ENCODE assay signal across 24 cellular contexts in genomic region chr12:104501641-104502040, GRCh38.
DNase-seq lines count a peak whose midpoint lies in the region; ATAC-seq and FAIRE-seq lines count a peak whose summit lies in the region.
"Had no signal": no experiment of that assay in that cellular context is flagged by ENCODE, and none has a peak within 500 bp of the region (broad histone marks: within the 10 kb centered on the region; RNA-seq: fewer than 3 reads in every experiment).

No MANE protein-coding gene starts in this region.

- no peaks in the 10 kb centered on the region for H3K27me3 Mint-ChIP-seq in stimulated activated naive CD8-positive, alpha-beta T cell treated with anti-CD3 and anti-CD28 coated beads, Interleukin-15, amount 100 ng/mL, for 72 hours
- H3K27me3 Mint-ChIP-seq in effector memory CD8-positive, alpha-beta T cell = no peaks in the 10 kb centered on the region

- H3K4me3 Mint-ChIP-seq in stimulated activated naive CD8-positive, alpha-beta T cell treated with anti-CD3 and anti-CD28 coated beads, Interleukin-15, amount 100 ng/mL, for 72 hours = no peak overlapping the region
- peak overlapping the region in 1 of 2 donors; percentile 4 for H3K4me3 Mint-ChIP-seq in effector memory CD8-positive, alpha-beta T cell
- H3K4me3 Mint-ChIP-seq: brain, mesothelial cell of epicardium, nephron had no signal

- H3K36me3 Mint-ChIP-seq in effector memory CD8-positive, alpha-beta T cell (ENCODE audit: insufficient read depth) = peaks cover 29% of the 10 kb centered on the region
- H3K36me3 Mint-ChIP-seq: mesothelial cell of epicardium had no signal

- peaks cover 88% of the 10 kb centered on the region for H3K4me1 Mint-ChIP-seq in stimulated activated naive CD8-positive, alpha-beta T cell treated with anti-CD3 and anti-CD28 coated beads, Interleukin-15, amount 100 ng/mL, for 72 hours
- H3K4me1 Mint-ChIP-seq in effector memory CD8-positive, alpha-beta T cell (ENCODE audit: low read depth in 2 of 2) = peaks cover 69 to 79% of the 10 kb centered on the region in 2 donors

- no peak for DNase-seq in activated CD4-positive, CD25-positive, alpha-beta regulatory T cell treated with anti-CD3 and anti-CD28 coated beads, Interleukin-2, amount 50 U/mL, for 72 hours
- peak; percentile 41 for DNase-seq in stimulated activated naive CD8-positive, alpha-beta T cell treated with anti-CD3 and anti-CD28 coated beads, Interleukin-15, Interleukin-2, amounts not matched to agents 100 U/mL and 50 U/mL, for 24 hours
- no peak for DNase-seq in stimulated activated naive CD8-positive, alpha-beta T cell treated with anti-CD3 and anti-CD28 coated beads, Interleukin-15, amount 100 ng/mL, for 72 hours
- no peak for DNase-seq in effector memory CD8-positive, alpha-beta T cell
- DNase-seq in NCI-H446 treated with DMSO at 0.1 percent for 48 hours (lab: John Stamatoyannopoulos, UW) = no peak
- no peak for DNase-seq in stimulated activated naive CD4-positive, alpha-beta T cell (lab: John Stamatoyannopoulos, UW)
- no peak for DNase-seq in HTR-8/SVneo (ENCODE audit: insufficient read length, low spot score)
- DNase-seq: AML-193; effector memory CD4-positive, alpha-beta T cell; foreskin melanocyte; KBM-7; left ventricle myocardium inferior; MV-4-11; NCI-H1694; NCI-H748 treated with DMSO at 0.1 percent for 48 hours; OCI-M1; right lobe of liver; Right ventricle myocardium superior; thyroid gland had no signal

- FAIRE-seq in HTR-8/SVneo (lab: Jason Lieb, UNC) = no peak

- ATAC-seq in activated CD4-positive, CD25-positive, alpha-beta regulatory T cell treated with anti-CD3 and anti-CD28 coated beads, Interleukin-2, amount 50 U/mL, for 24 hours = peak; percentile 55 to 57
- peak; percentile 75 for ATAC-seq in stimulated activated naive CD8-positive, alpha-beta T cell treated with anti-CD3 and anti-CD28 coated beads, Interleukin-15, Interleukin-2, amounts not matched to agents 100 U/mL and 50 U/mL, for 24 hours
- ATAC-seq in stimulated activated naive CD8-positive, alpha-beta T cell treated with anti-CD3 and anti-CD28 coated beads, Interleukin-15, amount 100 ng/mL, for 72 hours = no peak
- ATAC-seq in effector memory CD8-positive, alpha-beta T cell (replicated peaks) = no peak
- ATAC-seq: esophagus mucosa, right lobe of liver had no signal

- no peaks in the 10 kb centered on the region for H3K9me3 Mint-ChIP-seq in stimulated activated naive CD8-positive, alpha-beta T cell treated with anti-CD3 and anti-CD28 coated beads, Interleukin-15, amount 100 ng/mL, for 72 hours
- no peaks in the 10 kb centered on the region for H3K9me3 Mint-ChIP-seq in effector memory CD8-positive, alpha-beta T cell
- H3K9me3 Mint-ChIP-seq: brain, mesothelial cell of epicardium had no signal

- H3K27ac Mint-ChIP-seq in stimulated activated naive CD8-positive, alpha-beta T cell treated with anti-CD3 and anti-CD28 coated beads, Interleukin-15, amount 100 ng/mL, for 72 hours = no peak overlapping the region
- H3K27ac Mint-ChIP-seq in effector memory CD8-positive, alpha-beta T cell = peak overlapping the region; percentile 36 to 73
- H3K27ac Mint-ChIP-seq: brain, mesothelial cell of epicardium, nephron had no signal

Comparison
In these comparisons a context has a peak if more than half of its experiments do, and no peak if none do; other contexts are left out.
1. ATAC-seq: peak in activated CD4-positive, CD25-positive, alpha-beta regulatory T cell treated with anti-CD3 and anti-CD28 coated beads, Interleukin-2, amount 50 U/mL, for 24 hours (2 of 2) and stimulated activated naive CD8-positive, alpha-beta T cell treated with anti-CD3 and anti-CD28 coated beads, Interleukin-15, Interleukin-2, amounts not matched to agents 100 U/mL and 50 U/mL, for 24 hours (single experiment); none in stimulated activated naive CD8-positive, alpha-beta T cell treated with anti-CD3 and anti-CD28 coated beads, Interleukin-15, amount 100 ng/mL, for 72 hours (single experiment) and effector memory CD8-positive, alpha-beta T cell (single experiment).
2. H3K27ac Mint-ChIP-seq: peak in effector memory CD8-positive, alpha-beta T cell (2 of 2); none in stimulated activated naive CD8-positive, alpha-beta T cell treated with anti-CD3 and anti-CD28 coated beads, Interleukin-15, amount 100 ng/mL, for 72 hours (0 of 2).